In the genomic region with DNA sequence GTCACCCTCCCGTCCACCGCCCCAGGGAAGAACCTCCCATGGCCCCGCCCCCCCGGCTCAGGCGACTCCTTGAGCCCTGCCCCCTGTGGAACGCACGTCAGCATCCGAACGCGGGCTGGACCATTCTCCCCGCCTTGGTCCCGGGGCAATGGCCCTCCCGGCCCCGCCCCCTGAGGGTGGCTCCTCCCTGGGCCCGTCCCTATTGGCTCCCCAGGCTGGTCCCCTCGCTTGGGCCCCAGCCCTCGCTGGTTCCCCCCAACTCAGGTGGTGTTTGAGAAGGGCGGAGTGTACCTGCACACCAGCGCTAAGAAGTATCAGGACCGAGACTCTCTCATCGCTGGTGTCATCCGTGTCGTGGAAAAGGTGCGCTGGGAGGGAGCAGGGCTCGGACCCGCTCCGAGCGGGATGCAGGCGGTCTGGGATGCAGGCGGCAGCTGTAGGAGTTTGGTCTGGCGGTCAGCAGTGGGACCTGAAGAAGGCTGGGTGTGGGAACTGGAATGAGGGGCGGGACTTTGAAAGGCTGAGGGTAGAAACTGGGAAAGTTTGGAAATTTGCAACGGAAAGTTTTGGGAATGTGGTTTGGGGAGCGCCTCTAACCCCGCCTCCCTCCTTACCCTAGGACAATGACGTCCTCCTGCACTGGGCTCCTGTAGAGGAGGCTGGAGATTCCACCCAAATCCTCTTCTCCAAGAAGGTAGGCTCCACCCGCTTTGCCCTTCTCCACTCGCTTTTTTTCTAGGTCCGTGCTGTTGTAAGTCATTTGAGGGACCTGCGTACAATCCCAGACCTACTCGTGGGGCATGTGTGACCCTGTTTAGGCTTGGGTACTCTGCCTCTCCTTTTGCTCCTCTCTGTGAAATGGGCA, we compare ENCODE assay signal across 8 cellular contexts. TPM values are rescaled to one million over a fixed set of nuclear protein-coding genes. Genes with fewer than 3 reads are reported as not detected.
DNase-seq lines count a peak whose midpoint lies in the region; ATAC-seq and TF ChIP-seq lines count a peak whose summit lies in the region.

No MANE protein-coding gene starts in this region.

- no peak overlapping the region for H3K4me3 Mint-ChIP-seq in chondrocyte (ENCODE audit: unreplicated experiment)

- H3K9me3 Mint-ChIP-seq in chondrocyte (ENCODE audit: low read depth), result no peaks in the 10 kb centered on the region

- H3K36me3 Mint-ChIP-seq in chondrocyte (ENCODE audit: low read depth), result peaks cover 16% of the 10 kb centered on the region

- ATAC-seq in GM19035 (IDR thresholded peaks at IDR 0.05; ENCODE audit: unreplicated experiment), result peak; percentile 46
- ATAC-seq in HG03196 (IDR thresholded peaks at IDR 0.05; ENCODE audit: unreplicated experiment), result peak; percentile 42

- TF ChIP-seq CTCF in chondrocyte (IDR thresholded peaks at IDR 0.05), result no peak

- peak; percentile 98 for DNase-seq in Ammon's horn (ENCODE audit: low spot score)
- peak; percentile 92 for DNase-seq in NCI-H345 (lab: John Stamatoyannopoulos, UW)
- DNase-seq in activated CD4-positive, CD25-positive, alpha-beta regulatory T cell treated with anti-CD3 and anti-CD28 coated beads, Interleukin-2, amount 50 U/mL, for 16 hours (ENCODE audit: low read depth, low spot score), result peak; percentile 99
- DNase-seq in chondrocyte (ENCODE audit: low spot score), result peak; percentile 99
- DNase-seq in kidney tubule cell (ENCODE audit: low spot score), result peak; percentile 96
- peak; percentile 95 to 100 (median 98) for DNase-seq in stimulated activated CD4-positive, alpha-beta T cell treated with anti-CD3 and anti-CD28 coated beads, Interleukin-1b, Interleukin-23, amount 100 ng/mL, for 24 hours (ENCODE audit: low read depth in 4 of 4, low spot score in 1 of 4)

- no peaks in the 10 kb centered on the region for H3K27me3 Mint-ChIP-seq in chondrocyte (ENCODE audit: low read depth)

- peaks cover 30% of the 10 kb centered on the region for H3K4me1 Mint-ChIP-seq in chondrocyte (ENCODE audit: low read depth)

- H3K27ac Mint-ChIP-seq in chondrocyte (ENCODE audit: unreplicated experiment), result no peak overlapping the region

RNA-seq across cellular contexts. Expression of a gene that starts 0.6 kb away (rescaled TPM):
- total RNA-seq in chondrocyte, result 36.3 to 45.3 TPM (median 44.8 TPM) in 3 replicates

RNA-seq across cellular contexts. Expression of a gene that starts 1.0 kb away (rescaled TPM):
- 52.0 to 70.5 TPM (median 55.8 TPM) in 3 replicates for total RNA-seq in chondrocyte

RNA-seq across cellular contexts. Expression of a gene that starts 10.7 kb away (rescaled TPM):
- 51.4 to 97.0 TPM (median 52.4 TPM) in 3 replicates for total RNA-seq in chondrocyte

RNA-seq across cellular contexts. Expression of a gene that starts 18.6 kb away (rescaled TPM):
- total RNA-seq in chondrocyte, result 0.17 TPM in 1 of 3 replicates, not detected in the others

RNA-seq across cellular contexts. Expression of a gene that starts 27.2 kb away (rescaled TPM):
- total RNA-seq in chondrocyte, result 168 to 229 TPM (median 170 TPM) in 3 replicates

Comparison
In these comparisons a context has a peak if more than half of its experiments do, and no peak if none do; other contexts are left out.
1. Peak in every context shown above with its lines: DNase-seq and ATAC-seq.